In the genomic region with DNA sequence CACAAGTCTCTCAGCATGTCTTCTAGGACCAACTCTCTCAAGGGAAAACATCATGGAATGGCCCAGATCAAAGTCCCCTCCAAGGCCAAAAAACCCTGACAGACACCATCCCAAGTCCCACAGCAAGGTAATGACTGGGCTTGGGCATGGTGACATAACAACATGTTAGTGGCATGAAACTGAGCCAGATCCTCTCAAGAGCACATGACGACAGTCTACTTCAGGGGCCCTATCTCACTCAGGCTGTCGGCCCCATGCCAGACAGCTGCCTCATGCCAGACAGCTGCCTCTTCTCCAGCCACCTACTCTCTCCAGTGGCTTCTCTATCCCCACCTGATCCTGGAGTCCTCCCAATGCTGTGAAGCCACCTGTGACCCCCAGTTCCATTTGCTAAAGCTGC, we compare ENCODE assay signal across 21 cellular contexts. TPM values are rescaled to one million over a fixed set of nuclear protein-coding genes. Genes with fewer than 3 reads are reported as not detected.
A peak's percentile ranks its signal among the peaks of the same experiment; 100 is the strongest.
DNase-seq lines count a peak whose midpoint lies in the region; ATAC-seq and TF ChIP-seq lines count a peak whose summit lies in the region.
"Had no signal": no experiment of that assay in that cellular context is flagged by ENCODE, and none has a peak within 500 bp of the region (broad histone marks: within the 10 kb centered on the region; RNA-seq: fewer than 3 reads in every experiment).

No MANE protein-coding gene starts in this region.

- H3K4me3 Mint-ChIP-seq in GM23338 (no peak overlapping the region), progenitor cell of endocrine pancreas (ENCODE audit: low read depth) (no peak overlapping the region)
- H3K4me3 Mint-ChIP-seq: activated naive CD4-positive, alpha-beta T cell treated with anti-CD3 and anti-CD28 coated beads, Interleukin-2, amount 50 U/mL, for 24 hours had no signal

- H3K27ac ChIP-seq in GM23338 (ENCODE audit: low read depth) = no peak overlapping the region
- H3K27ac ChIP-seq in right atrium auricular region = peak overlapping the region; percentile 63 to 64
- H3K27ac ChIP-seq in psoas muscle = peak overlapping the region; percentile 64
- no peak overlapping the region for H3K27ac ChIP-seq in coronary artery
- H3K27ac ChIP-seq in Karpas-422 (ENCODE audit: low read length) = no peak overlapping the region

- no peaks in the 10 kb centered on the region for H3K9me2 ChIP-seq in GM23338 (ENCODE audit: insufficient read depth)
- no peaks in the 10 kb centered on the region for H3K9me2 ChIP-seq in Karpas-422 (replicated peaks; ENCODE audit: insufficient read depth, low read length)

- no peak overlapping the region for H3K4me2 ChIP-seq in GM23338
- no peak overlapping the region for H3K4me2 ChIP-seq in Karpas-422 (ENCODE audit: low read depth, low read length, poor library complexity, severe bottlenecking)

- H3K4me1 ChIP-seq in GM23338 (ENCODE audit: insufficient read depth) = no peaks in the 10 kb centered on the region
- peaks cover 0 to 80% of the 10 kb centered on the region in 2 donors for H3K4me1 ChIP-seq in right atrium auricular region
- H3K4me1 ChIP-seq in psoas muscle = peaks cover 99% of the 10 kb centered on the region
- H3K4me1 ChIP-seq in Karpas-422 (ENCODE audit: low read length) = no peaks in the 10 kb centered on the region

- peaks cover 14% of the 10 kb centered on the region for H3K36me3 Mint-ChIP-seq in GM23338 (ENCODE audit: low read depth)
- peaks cover 4% of the 10 kb centered on the region for H3K36me3 Mint-ChIP-seq in progenitor cell of endocrine pancreas (ENCODE audit: insufficient read depth)
- H3K36me3 Mint-ChIP-seq: activated naive CD4-positive, alpha-beta T cell treated with anti-CD3 and anti-CD28 coated beads, Interleukin-2, amount 50 U/mL, for 24 hours had no signal

- peaks cover 6% of the 10 kb centered on the region for H3K4me1 Mint-ChIP-seq in GM23338
- no peaks in the 10 kb centered on the region for H3K4me1 Mint-ChIP-seq in progenitor cell of endocrine pancreas (ENCODE audit: low read depth)
- H3K4me1 Mint-ChIP-seq: activated naive CD4-positive, alpha-beta T cell treated with anti-CD3 and anti-CD28 coated beads, Interleukin-2, amount 50 U/mL, for 24 hours had no signal

- H3K36me3 ChIP-seq in GM23338 (ENCODE audit: insufficient read depth) (no peaks in the 10 kb centered on the region), right atrium auricular region (peaks cover 21% of the 10 kb centered on the region), psoas muscle (ENCODE audit: insufficient read depth in 1 of 2, low read depth in 1 of 2) (peaks cover 0 to 11% of the 10 kb centered on the region in 2 donors), Karpas-422 (ENCODE audit: insufficient read depth, low read length) (no peaks in the 10 kb centered on the region)
- H3K36me3 ChIP-seq: MG63 had no signal

- no peaks in the 10 kb centered on the region for H3K9me3 ChIP-seq in right atrium auricular region
- H3K9me3 ChIP-seq in psoas muscle = no peaks in the 10 kb centered on the region
- no peaks in the 10 kb centered on the region for H3K9me3 ChIP-seq in Karpas-422 (ENCODE audit: low read length)
- H3K9me3 ChIP-seq: MG63 had no signal

- H3K27me3 ChIP-seq in GM23338 (ENCODE audit: insufficient read depth) = no peaks in the 10 kb centered on the region
- no peaks in the 10 kb centered on the region for H3K27me3 ChIP-seq in right atrium auricular region
- H3K27me3 ChIP-seq in psoas muscle (ENCODE audit: insufficient read depth in 3 of 3, low read length in 2 of 3) = no peaks in the 10 kb centered on the region
- no peaks in the 10 kb centered on the region for H3K27me3 ChIP-seq in Karpas-422 (ENCODE audit: low read length)
- H3K27me3 ChIP-seq: MG63 had no signal

- no peak overlapping the region for H3K9ac ChIP-seq in Karpas-422 (ENCODE audit: low read length)

- intact Hi-C loops in psoas muscle (cut with DNase I) = no loop called here

- ATAC-seq in GM23338 = no peak
- peak; percentile 75 to 86 (median 76) for ATAC-seq in psoas muscle
- ATAC-seq: esophagus mucosa, Panc1 had no signal

- no peaks in the 10 kb centered on the region; the same call in 1 of the 2 replicates for H4K20me1 ChIP-seq in GM23338 (replicated peaks; ENCODE audit: insufficient read depth)
- H4K20me1 ChIP-seq in Karpas-422 (ENCODE audit: insufficient read depth, low read depth, low read length) = no peaks in the 10 kb centered on the region

- peaks cover 3% of the 10 kb centered on the region; the same call in 1 of the 3 replicates for H3K9me3 Mint-ChIP-seq in GM23338
- H3K9me3 Mint-ChIP-seq in progenitor cell of endocrine pancreas (ENCODE audit: low read depth) = no peaks in the 10 kb centered on the region
- H3K9me3 Mint-ChIP-seq: activated naive CD4-positive, alpha-beta T cell treated with anti-CD3 and anti-CD28 coated beads, Interleukin-2, amount 50 U/mL, for 24 hours had no signal

- TF ChIP-seq CTCF in GM23338 (conservative IDR thresholded peaks at IDR 0.05; ENCODE audit: low read depth in 2 of 2) (no peak), right atrium auricular region (IDR thresholded peaks at IDR 0.05) (no peak), psoas muscle (IDR thresholded peaks at IDR 0.05) (no peak), coronary artery (IDR thresholded peaks at IDR 0.05) (no peak), progenitor cell of endocrine pancreas (IDR thresholded peaks at IDR 0.05; ENCODE audit: unreplicated experiment) (no peak)

- no peak overlapping the region for H2AFZ ChIP-seq in GM23338
- no peak overlapping the region for H2AFZ ChIP-seq in Karpas-422 (ENCODE audit: low read length)

- peak overlapping the region; percentile 49; the same call in 1 of the 2 replicates for H3K27ac Mint-ChIP-seq in GM23338
- no peak overlapping the region for H3K27ac Mint-ChIP-seq in progenitor cell of endocrine pancreas
- H3K27ac Mint-ChIP-seq: activated naive CD4-positive, alpha-beta T cell treated with anti-CD3 and anti-CD28 coated beads, Interleukin-2, amount 50 U/mL, for 24 hours had no signal

- H3K27me3 Mint-ChIP-seq in GM23338 (ENCODE audit: insufficient read depth, low read depth, poor library complexity) (peaks cover 16% of the 10 kb centered on the region), progenitor cell of endocrine pancreas (no peaks in the 10 kb centered on the region)
- H3K27me3 Mint-ChIP-seq: activated naive CD4-positive, alpha-beta T cell treated with anti-CD3 and anti-CD28 coated beads, Interleukin-2, amount 50 U/mL, for 24 hours had no signal

- DNase-seq in GM23338 (ENCODE audit: low spot score) (no peak), SHP77 (lab: John Stamatoyannopoulos, UW) (peak; percentile 83), right atrium auricular region (ENCODE audit: low spot score) (no peak), psoas muscle (peak; percentile 69 to 87), coronary artery (ENCODE audit: low spot score) (no peak), progenitor cell of endocrine pancreas (ENCODE audit: low spot score, unreplicated experiment) (no peak), Karpas-422 (no peak), dermis blood vessel endothelial cell (no peak)
- DNase-seq: activated T-cell treated with anti-CD3 and anti-CD28 coated beads, Interleukin-2, amount 50 U/mL, for 1 hour; COR-L47; mesendoderm; MG63; NCI-H187 treated with DMSO at 0.1 percent for 48 hours; NCI-H526 treated with DMSO at 0.1 percent for 48 hours; stimulated activated CD4-positive, alpha-beta T cell treated with anti-CD3 and anti-CD28 coated beads, Interleukin-2, amount 100 ng/mL, for 48 hours had no signal

- H3K4me3 ChIP-seq in GM23338 = no peak overlapping the region
- no peak overlapping the region for H3K4me3 ChIP-seq in right atrium auricular region
- H3K4me3 ChIP-seq in psoas muscle = no peak overlapping the region
- H3K4me3 ChIP-seq in coronary artery = no peak overlapping the region
- H3K4me3 ChIP-seq in Karpas-422 (ENCODE audit: low read length) = no peak overlapping the region
- H3K4me3 ChIP-seq: MG63 had no signal

- H3F3A ChIP-seq in GM23338 (replicated peaks; ENCODE audit: low read depth) = no peaks in the 10 kb centered on the region

- WGBS in psoas muscle, 3 donors = 12 to 28% (median 17%) methylated on average over 2 of the region's 2 CpGs

- no peaks in the 10 kb centered on the region for H3K79me2 ChIP-seq in GM23338 (replicated peaks; ENCODE audit: insufficient read depth)
- H3K79me2 ChIP-seq in Karpas-422 (ENCODE audit: low read length) = no peaks in the 10 kb centered on the region

RNA-seq across cellular contexts. Expression of a gene that starts 18.4 kb away (rescaled TPM):
- 23.0 and 25.1 TPM in 2 replicates for total RNA-seq in GM23338 (2014; rRNA removed; shearing (Covaris generic))
- polyA plus RNA-seq in GM23338 (2016; fragmentation: Nextera tagmentation; extraction: Ambion mirVana) (14.8 and 16.6 TPM in 2 replicates), psoas muscle (under 1 TPM; 0.11 to 0.35 (median 0.17) TPM)
- total RNA-seq in right atrium auricular region (not detected), psoas muscle (under 1 TPM; 0.16 to 0.71 (median 0.39) TPM), progenitor cell of endocrine pancreas (38.7 and 44.5 TPM in 2 replicates), dermis blood vessel endothelial cell (0.23 TPM in 1 of 2 replicates, not detected in the other)
- not detected in 2 replicates for total RNA-seq in Karpas-422 (2014; rRNA removed; shearing (Covaris generic); ENCODE audit: low replicate concordance)
- total RNA-seq: dermis microvascular lymphatic vessel endothelial cell, glomerular endothelial cell, temporal lobe had no signal

RNA-seq across cellular contexts. Expression of a gene that starts 31.6 kb away (rescaled TPM):
- total RNA-seq in GM23338 (2014; rRNA removed; shearing (Covaris generic)) = 68.7 and 69.4 TPM in 2 replicates
- 19.5 and 20.6 TPM in 2 replicates for polyA plus RNA-seq in GM23338 (2016; fragmentation: Nextera tagmentation; extraction: Ambion mirVana)
- total RNA-seq in right atrium auricular region = 10 to 100 TPM; 79.7 to 95.7 TPM
- 100 to 1,000 TPM in 1 of 4 donors, 10 to 100 TPM in 3; 81.2 to 104 (median 87.3) TPM for total RNA-seq in psoas muscle
- 10 to 100 TPM; 60.2 to 92.4 (median 62.8) TPM for polyA plus RNA-seq in psoas muscle
- 65.3 and 67.5 TPM in 2 replicates for total RNA-seq in progenitor cell of endocrine pancreas
- total RNA-seq in Karpas-422 (2014; rRNA removed; shearing (Covaris generic); ENCODE audit: low replicate concordance) = 63.8 and 83.4 TPM in 2 replicates
- 134 and 155 TPM in 2 replicates for total RNA-seq in dermis blood vessel endothelial cell

RNA-seq across cellular contexts. Expression of a gene that starts 33.1 kb away (rescaled TPM):
- 2.3 and 2.7 TPM in 2 replicates for total RNA-seq in GM23338 (2014; rRNA removed; shearing (Covaris generic))
- polyA plus RNA-seq in GM23338 (2016; fragmentation: Nextera tagmentation; extraction: Ambion mirVana) (1.4 and 1.6 TPM in 2 replicates), psoas muscle (1 to 10 TPM; 1.7 to 5.0 (median 2.9) TPM)
- total RNA-seq in right atrium auricular region (10 to 100 TPM in 1 of 2 donors, 1 to 10 TPM in 1; 8.9 to 11.8 TPM), psoas muscle (10 to 100 TPM in 1 of 4 donors, 1 to 10 TPM in 3; 5.8 to 11.0 (median 6.9) TPM), progenitor cell of endocrine pancreas (16.5 and 17.0 TPM in 2 replicates), dermis blood vessel endothelial cell (3.7 and 6.3 TPM in 2 replicates)
- 0.11 TPM in 1 of 2 replicates, not detected in the other for total RNA-seq in Karpas-422 (2014; rRNA removed; shearing (Covaris generic); ENCODE audit: low replicate concordance)

RNA-seq across cellular contexts. Expression of a gene that starts 34.0 kb away (rescaled TPM):
- not detected in 2 replicates for total RNA-seq in GM23338 (2014; rRNA removed; shearing (Covaris generic))
- polyA plus RNA-seq in GM23338 (2016; fragmentation: Nextera tagmentation; extraction: Ambion mirVana) (not detected in 2 replicates), psoas muscle (not detected)
- total RNA-seq in right atrium auricular region (not detected), psoas muscle (not detected), progenitor cell of endocrine pancreas (not detected in 2 replicates), dermis blood vessel endothelial cell (not detected in 2 replicates)
- not detected in 2 replicates for total RNA-seq in Karpas-422 (2014; rRNA removed; shearing (Covaris generic); ENCODE audit: low replicate concordance)
- total RNA-seq: dermis microvascular lymphatic vessel endothelial cell, esophagus mucosa, glomerular endothelial cell, temporal lobe had no signal

RNA-seq across cellular contexts. Expression of a gene that starts 56.0 kb away (rescaled TPM):
- 0.28 TPM in 1 of 2 replicates, not detected in the other for total RNA-seq in GM23338 (2014; rRNA removed; shearing (Covaris generic))
- 0.26 and 1.3 TPM in 2 replicates for polyA plus RNA-seq in GM23338 (2016; fragmentation: Nextera tagmentation; extraction: Ambion mirVana)
- 10 to 100 TPM; 24.1 to 56.4 TPM for total RNA-seq in right atrium auricular region
- total RNA-seq in psoas muscle = 10 to 100 TPM; 14.8 to 36.4 (median 25.7) TPM
- 10 to 100 TPM in 2 of 3 donors, 1 to 10 TPM in 1; 5.3 to 21.4 (median 17.0) TPM for polyA plus RNA-seq in psoas muscle
- total RNA-seq in progenitor cell of endocrine pancreas = 17.5 and 26.8 TPM in 2 replicates
- total RNA-seq in Karpas-422 (2014; rRNA removed; shearing (Covaris generic); ENCODE audit: low replicate concordance) = not detected in 2 replicates
- 0.19 TPM in 1 of 2 replicates, not detected in the other for total RNA-seq in dermis blood vessel endothelial cell

Comparison
In these comparisons a context has a peak if more than half of its experiments do, and no peak if none do; other contexts are left out.
1. DNase-seq: peak in SHP77 (2 of 2) and psoas muscle (2 of 2); none in GM23338 (single experiment), right atrium auricular region (single experiment), coronary artery (single experiment), progenitor cell of endocrine pancreas (single experiment), Karpas-422 (single experiment) and dermis blood vessel endothelial cell (single experiment).
2. H3K27ac ChIP-seq: peak in right atrium auricular region (2 of 2) and psoas muscle (single experiment); none in GM23338 (single experiment), coronary artery (0 of 2) and Karpas-422 (single experiment).
3. RNA of a gene that starts 18.4 kb away (total RNA-seq): 38.7 to 44.5 TPM in progenitor cell of endocrine pancreas and 23.0 to 25.1 TPM in GM23338; 0.16 to 0.71 TPM in psoas muscle, not detected in right atrium auricular region, not detected in Karpas-422 and 0.23 TPM in dermis blood vessel endothelial cell; every median in the first group is over 10 times any median in the second.